In genomic region chr5:154391788-154392187, GRCh38 we compare ENCODE assay signal across 1 cellular context.
TF ChIP-seq lines count a peak whose summit lies in the region.

No MANE protein-coding gene starts in this region.

TF ChIP-seq in SK-N-SH treated with all-trans-retinoic acid at 6 μM for 48 hours, 23 proteins besides CTCF, POLR2A, EP300 and RAD21 (continued from another document):
- TF ChIP-seq CREB5 (CRISPR knock-in tag; IDR thresholded peaks at IDR 0.05; ENCODE audit: low read depth) (no peak), SNAI2 (CRISPR knock-in tag; IDR thresholded peaks at IDR 0.05) (no peak), GLIS3 (CRISPR knock-in tag; IDR thresholded peaks at IDR 0.05) (no peak), ISL1 (CRISPR knock-in tag; IDR thresholded peaks at IDR 0.05) (no peak), BACH2 (CRISPR knock-in tag; IDR thresholded peaks at IDR 0.05; ENCODE audit: borderline replicate concordance) (no peak), PPARA (CRISPR knock-in tag; IDR thresholded peaks at IDR 0.05; ENCODE audit: borderline replicate concordance) (no peak), ZFP30 (CRISPR knock-in tag; IDR thresholded peaks at IDR 0.05) (no peak), TOX (CRISPR knock-in tag; IDR thresholded peaks at IDR 0.05; ENCODE audit: borderline replicate concordance) (no peak)
